ENCODE assay signal across 19 cellular contexts in genomic region chr9:128397831-128398230, GRCh38. TPM values are rescaled to one million over a fixed set of nuclear protein-coding genes. Genes with fewer than 3 reads are reported as not detected.
DNase-seq lines count a peak whose midpoint lies in the region; ATAC-seq, FAIRE-seq and TF ChIP-seq lines count a peak whose summit lies in the region.
"Had no signal": no experiment of that assay in that cellular context is flagged by ENCODE, and none has a peak within 500 bp of the region (broad histone marks: within the 10 kb centered on the region; RNA-seq: fewer than 3 reads in every experiment).

No MANE protein-coding gene starts in this region.

- dilution Hi-C loops in keratinocyte (cut with MboI; ENCODE audit: extremely low pct_ligation_motif_present, low sequenced_read_pairs) = no loop called here

- FAIRE-seq in keratinocyte (lab: Jason Lieb, UNC) (no peak), pancreas (lab: Jason Lieb, UNC) (no peak)
- FAIRE-seq: GM19239, HTR-8/SVneo had no signal

- H3K27me3 ChIP-seq in left ventricle myocardium inferior (ENCODE audit: low read depth) (peaks cover 54% of the 10 kb centered on the region), keratinocyte (ENCODE audit: control insufficient read depth, extremely low read depth, insufficient read depth, low read length) (peaks cover 16% of the 10 kb centered on the region), pancreas (no peaks in the 10 kb centered on the region)

- H3K4me1 ChIP-seq in left ventricle myocardium inferior (peaks cover 15% of the 10 kb centered on the region), keratinocyte (ENCODE audit: control insufficient read depth, extremely low read depth, insufficient read depth, low read length) (peaks cover 7% of the 10 kb centered on the region), pancreas (no peaks in the 10 kb centered on the region)
- H3K4me1 ChIP-seq: HAP-1 had no signal

- no peaks in the 10 kb centered on the region for H3K9me1 ChIP-seq in keratinocyte (ENCODE audit: control insufficient read depth, extremely low read depth, insufficient read depth, low read length)

- peak overlapping the region; percentile 55 for H3K4me3 ChIP-seq in left ventricle myocardium inferior
- H3K4me3 ChIP-seq in keratinocyte (ENCODE audit: control insufficient read depth in 2 of 3, extremely low read depth in 1 of 3, insufficient read depth in 2 of 3, low read depth in 1 of 3, low read length in 3 of 3) = no peak overlapping the region
- H3K4me3 ChIP-seq in pancreas = no peak overlapping the region
- H3K4me3 ChIP-seq: HAP-1 had no signal

- H2AFZ ChIP-seq in keratinocyte (ENCODE audit: control insufficient read depth, low read length) = no peak overlapping the region

- no peaks in the 10 kb centered on the region for H3K79me2 ChIP-seq in keratinocyte (ENCODE audit: control insufficient read depth, insufficient read depth, low read length)

- no peak for DNase-seq in left ventricle myocardium inferior
- DNase-seq in Right ventricle myocardium inferior (ENCODE audit: missing footprints) = no peak
- no peak for DNase-seq in keratinocyte (ENCODE audit: low read depth, low spot score)
- no peak for DNase-seq in substantia nigra (lab: John Stamatoyannopoulos, UW)
- DNase-seq in NCI-H1417 treated with DMSO at 0.1 percent for 48 hours (lab: John Stamatoyannopoulos, UW) = no peak
- DNase-seq in inferior parietal cortex (ENCODE audit: extremely low spot score) = no peak
- DNase-seq in pancreas = no peak
- DNase-seq: Calu3; CD4-positive, alpha-beta T cell; DND-41; NCI-H146; NCI-H2081 treated with DMSO at 0.1 percent for 48 hours; NCI-H345; NCI-H526 treated with DMSO at 0.1 percent for 48 hours; NK-92 treated with Interleukin-12 subunit alpha and Interleukin-12 subunit beta, amount 100 ng/mL, for 24 hours had no signal

- H3K9me3 ChIP-seq in left ventricle myocardium inferior (replicated peaks) (no peaks in the 10 kb centered on the region), keratinocyte (ENCODE audit: control insufficient read depth, low read depth, low read length) (no peaks in the 10 kb centered on the region), pancreas (no peaks in the 10 kb centered on the region)
- H3K9me3 ChIP-seq: HAP-1 had no signal

- H4K20me1 ChIP-seq in keratinocyte (ENCODE audit: control insufficient read depth, extremely low read depth, insufficient read depth, low read length) = no peaks in the 10 kb centered on the region

- TF ChIP-seq CTCF in left ventricle myocardium inferior (IDR thresholded peaks at IDR 0.05; ENCODE audit: borderline replicate concordance) (no peak), VCaP (conservative IDR thresholded peaks at IDR 0.05) (no peak), keratinocyte (optimal IDR thresholded peaks at IDR 0.05 in 1 of 3, IDR thresholded peaks at IDR 0.05 in 1 of 3, conservative IDR thresholded peaks at IDR 0.05 in 1 of 3; ENCODE audit: extremely low read depth in 1 of 3, insufficient read depth in 2 of 3, low read length in 3 of 3) (no peak), pancreas (IDR thresholded peaks at IDR 0.05) (no peak)

- peak overlapping the region; percentile 29 for H3K4me2 ChIP-seq in keratinocyte (ENCODE audit: control insufficient read depth, extremely low read depth, insufficient read depth, low read depth, low read length)

- H3K27ac ChIP-seq in left ventricle myocardium inferior (replicated peaks) (peak overlapping the region; percentile 83), VCaP (peak overlapping the region; percentile 52), keratinocyte (ENCODE audit: control insufficient read depth, insufficient read depth, low read length) (no peak overlapping the region), substantia nigra (ENCODE audit: low read depth, low read length, poor library complexity, severe bottlenecking) (peak overlapping the region; percentile 81), pancreas (no peak overlapping the region)

- H3K9ac ChIP-seq in keratinocyte (ENCODE audit: control insufficient read depth, extremely low read depth, insufficient read depth, low read length) = no peak overlapping the region

- ATAC-seq in Right ventricle myocardium inferior (no peak), pancreas (no peak)

- intact Hi-C loops in left ventricle myocardium inferior (cut with micrococcal nuclease) (no loop called here), Right ventricle myocardium inferior (cut with DNase I) (no loop called here), pancreas (cut with DNase I) (no loop called here)

- WGBS in pancreas, 2 donors = 50 to 55% methylated on average over 7 of the region's 7 CpGs

- H3K36me3 ChIP-seq in left ventricle myocardium inferior = peaks cover 1% of the 10 kb centered on the region
- H3K36me3 ChIP-seq in keratinocyte (ENCODE audit: control insufficient read depth in 2 of 2, extremely low read depth in 1 of 2, insufficient read depth in 2 of 2, low read length in 2 of 2) = no peaks in the 10 kb centered on the region
- peaks cover 0 to 3% (median 0%) of the 10 kb centered on the region in 3 donors for H3K36me3 ChIP-seq in pancreas
- H3K36me3 ChIP-seq: HAP-1 had no signal

RNA-seq across cellular contexts. Expression of gene CERCAM, which starts 22.8 kb away (rescaled TPM):
- 8.5 TPM for total RNA-seq in left ventricle myocardium inferior
- 7.8 TPM for total RNA-seq in Right ventricle myocardium inferior
- 15.9 to 39.7 TPM (median 25.9 TPM) in 3 replicates for polyA plus RNA-seq in keratinocyte
- polyA plus RNA-seq in keratinocyte (2011; ENCODE audit: low read depth) = 11.3 TPM
- polyA plus RNA-seq in keratinocyte (2011; cell fraction: cytosol; rRNA removed) = 15.2 and 27.3 TPM in 2 replicates
- 32.0 and 44.1 TPM in 2 replicates for polyA plus RNA-seq in keratinocyte (2011; cell fraction: nucleus; rRNA removed)
- polyA plus RNA-seq in keratinocyte (2012; ENCODE audit: low replicate concordance) = 12.0 and 23.8 TPM in 2 replicates
- 10.1 to 38.8 TPM (median 35.6 TPM) in 3 replicates for polyA minus RNA-seq in keratinocyte
- 57.9 TPM for polyA minus RNA-seq in keratinocyte (2011; cell fraction: cytosol; rRNA and poly(A)+ RNA removed)
- polyA minus RNA-seq in keratinocyte (2011; cell fraction: nucleus; rRNA and poly(A)+ RNA removed) = 35.7 and 36.8 TPM in 2 replicates
- total RNA-seq in pancreas = 10 to 100 TPM; 13.0 to 29.9 (median 16.6) TPM
- polyA plus RNA-seq in pancreas = 10 to 100 TPM; 21.3 to 24.7 TPM

RNA-seq across cellular contexts. Expression of gene URM1, which starts 26.7 kb away (rescaled TPM):
- total RNA-seq in left ventricle myocardium inferior (57.0 TPM), Right ventricle myocardium inferior (52.9 TPM), pancreas (10 to 100 TPM; 30.9 to 46.1 (median 34.0) TPM)
- polyA plus RNA-seq in keratinocyte (29.1 to 32.4 TPM (median 31.1 TPM) in 3 replicates), pancreas (10 to 100 TPM; 18.5 to 32.9 TPM)
- 16.3 TPM for polyA plus RNA-seq in keratinocyte (2011; ENCODE audit: low read depth)
- polyA plus RNA-seq in keratinocyte (2011; cell fraction: cytosol; rRNA removed) = 36.1 and 42.7 TPM in 2 replicates
- polyA plus RNA-seq in keratinocyte (2011; cell fraction: nucleus; rRNA removed) = 26.5 and 29.4 TPM in 2 replicates
- 32.5 and 33.6 TPM in 2 replicates for polyA plus RNA-seq in keratinocyte (2012; ENCODE audit: low replicate concordance)
- polyA minus RNA-seq in keratinocyte = 28.4 to 49.4 TPM (median 35.9 TPM) in 3 replicates
- polyA minus RNA-seq in keratinocyte (2011; cell fraction: cytosol; rRNA and poly(A)+ RNA removed) = 29.2 TPM
- polyA minus RNA-seq in keratinocyte (2011; cell fraction: nucleus; rRNA and poly(A)+ RNA removed) = 6.3 and 6.9 TPM in 2 replicates

RNA-seq across cellular contexts. Expression of gene SLC27A4, which starts 57.5 kb away (rescaled TPM):
- total RNA-seq in left ventricle myocardium inferior (18.8 TPM), Right ventricle myocardium inferior (19.2 TPM), pancreas (10 to 100 TPM in 5 of 6 donors, 1 to 10 TPM in 1; 9.6 to 14.2 (median 12.4) TPM)
- polyA plus RNA-seq in keratinocyte (17.3 to 30.2 TPM (median 21.4 TPM) in 3 replicates), pancreas (10 to 100 TPM; 18.6 to 32.9 TPM)
- 13.3 TPM for polyA plus RNA-seq in keratinocyte (2011; ENCODE audit: low read depth)
- polyA plus RNA-seq in keratinocyte (2011; cell fraction: cytosol; rRNA removed) = 13.4 and 25.3 TPM in 2 replicates
- 44.0 and 48.8 TPM in 2 replicates for polyA plus RNA-seq in keratinocyte (2011; cell fraction: nucleus; rRNA removed)
- polyA plus RNA-seq in keratinocyte (2012; ENCODE audit: low replicate concordance) = 34.4 and 36.0 TPM in 2 replicates
- 31.8 to 73.8 TPM (median 32.6 TPM) in 3 replicates for polyA minus RNA-seq in keratinocyte
- 48.5 TPM for polyA minus RNA-seq in keratinocyte (2011; cell fraction: cytosol; rRNA and poly(A)+ RNA removed)
- polyA minus RNA-seq in keratinocyte (2011; cell fraction: nucleus; rRNA and poly(A)+ RNA removed) = 54.5 and 59.6 TPM in 2 replicates

RNA-seq across cellular contexts. Expression of gene ODF2, which starts 58.0 kb away (rescaled TPM):
- total RNA-seq in left ventricle myocardium inferior (16.7 TPM), Right ventricle myocardium inferior (10.8 TPM), pancreas (10 to 100 TPM in 2 of 6 donors, 1 to 10 TPM in 4; 8.0 to 14.5 (median 9.3) TPM)
- polyA plus RNA-seq in keratinocyte (6.6 to 16.3 TPM (median 14.0 TPM) in 3 replicates), pancreas (10 to 100 TPM; 10.9 to 15.0 TPM)
- 22.3 TPM for polyA plus RNA-seq in keratinocyte (2011; ENCODE audit: low read depth)
- polyA plus RNA-seq in keratinocyte (2011; cell fraction: cytosol; rRNA removed) = 10.0 and 12.1 TPM in 2 replicates
- polyA plus RNA-seq in keratinocyte (2011; cell fraction: nucleus; rRNA removed) = 41.3 and 42.1 TPM in 2 replicates
- 10.4 and 22.4 TPM in 2 replicates for polyA plus RNA-seq in keratinocyte (2012; ENCODE audit: low replicate concordance)
- polyA minus RNA-seq in keratinocyte = 4.6 to 13.2 TPM (median 12.5 TPM) in 3 replicates
- 5.9 TPM for polyA minus RNA-seq in keratinocyte (2011; cell fraction: cytosol; rRNA and poly(A)+ RNA removed)
- polyA minus RNA-seq in keratinocyte (2011; cell fraction: nucleus; rRNA and poly(A)+ RNA removed) = 6.0 and 9.5 TPM in 2 replicates

Comparison
In these comparisons a context has a peak if more than half of its experiments do, and no peak if none do; other contexts are left out.
1. H3K27ac ChIP-seq: peak in left ventricle myocardium inferior (single experiment), VCaP (single experiment) and substantia nigra (single experiment); none in keratinocyte (single experiment) and pancreas (0 of 4).